Comparison of ENCODE assay signal across 2 cellular contexts in the genomic region with DNA sequence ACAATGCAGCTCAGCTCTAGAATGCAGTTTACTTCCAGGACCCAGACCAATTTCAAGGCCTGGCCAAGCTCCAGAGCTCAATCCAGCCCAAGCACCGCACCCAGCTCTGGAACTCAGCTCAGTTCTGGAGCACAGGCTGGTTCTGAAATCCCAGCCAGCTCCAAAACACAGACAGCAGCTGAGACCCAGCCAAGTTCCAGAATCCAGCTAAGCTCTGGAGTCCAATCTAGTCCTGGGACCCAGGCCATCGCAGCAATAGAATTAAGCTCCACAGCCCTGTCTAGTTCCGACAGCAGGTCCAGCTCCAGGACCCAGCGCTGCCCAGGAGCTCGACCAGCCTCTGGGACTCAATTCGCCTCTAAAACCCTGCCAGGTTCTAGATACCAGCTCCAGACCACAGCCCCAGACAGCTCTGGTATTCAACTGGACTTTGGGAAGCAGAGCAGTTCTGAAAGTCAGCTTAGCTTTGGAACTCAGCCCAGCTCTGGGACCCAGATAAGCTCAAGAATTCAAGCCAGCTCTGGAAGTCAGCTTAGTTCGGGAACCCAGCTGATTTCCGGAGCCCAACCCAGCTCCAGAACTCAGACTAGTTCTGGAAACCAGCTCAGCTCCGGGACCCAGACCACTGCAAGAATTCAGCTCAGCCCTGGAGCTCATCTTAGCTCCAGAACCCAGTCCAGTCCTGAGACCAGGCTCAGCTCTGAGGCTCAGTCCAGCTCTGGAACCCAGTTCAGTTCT.
TF ChIP-seq lines count a peak whose summit lies in the region.

No MANE protein-coding gene starts in this region.

TF ChIP-seq in liver, 16 proteins besides CTCF, POLR2A, EP300 and RAD21:
- TF ChIP-seq SP1 (IDR thresholded peaks at IDR 0.05) = peak; percentile 37
- TF ChIP-seq, protein P1, sequence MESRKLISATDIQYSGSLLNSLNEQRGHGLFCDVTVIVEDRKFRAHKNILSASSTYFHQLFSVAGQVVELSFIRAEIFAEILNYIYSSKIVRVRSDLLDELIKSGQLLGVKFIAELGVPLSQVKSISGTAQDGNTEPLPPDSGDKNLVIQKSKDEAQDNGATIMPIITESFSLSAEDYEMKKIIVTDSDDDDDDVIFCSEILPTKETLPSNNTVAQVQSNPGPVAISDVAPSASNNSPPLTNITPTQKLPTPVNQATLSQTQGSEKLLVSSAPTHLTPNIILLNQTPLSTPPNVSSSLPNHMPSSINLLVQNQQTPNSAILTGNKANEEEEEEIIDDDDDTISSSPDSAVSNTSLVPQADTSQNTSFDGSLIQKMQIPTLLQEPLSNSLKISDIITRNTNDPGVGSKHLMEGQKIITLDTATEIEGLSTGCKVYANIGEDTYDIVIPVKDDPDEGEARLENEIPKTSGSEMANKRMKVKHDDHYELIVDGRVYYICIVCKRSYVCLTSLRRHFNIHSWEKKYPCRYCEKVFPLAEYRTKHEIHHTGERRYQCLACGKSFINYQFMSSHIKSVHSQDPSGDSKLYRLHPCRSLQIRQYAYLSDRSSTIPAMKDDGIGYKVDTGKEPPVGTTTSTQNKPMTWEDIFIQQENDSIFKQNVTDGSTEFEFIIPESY (IDR thresholded peaks at IDR 0.05) = no peak
- no peak for TF ChIP-seq GABPA (IDR thresholded peaks at IDR 0.05 in 1 of 2, conservative IDR thresholded peaks at IDR 0.05 in 1 of 2)
- TF ChIP-seq, protein P2, sequence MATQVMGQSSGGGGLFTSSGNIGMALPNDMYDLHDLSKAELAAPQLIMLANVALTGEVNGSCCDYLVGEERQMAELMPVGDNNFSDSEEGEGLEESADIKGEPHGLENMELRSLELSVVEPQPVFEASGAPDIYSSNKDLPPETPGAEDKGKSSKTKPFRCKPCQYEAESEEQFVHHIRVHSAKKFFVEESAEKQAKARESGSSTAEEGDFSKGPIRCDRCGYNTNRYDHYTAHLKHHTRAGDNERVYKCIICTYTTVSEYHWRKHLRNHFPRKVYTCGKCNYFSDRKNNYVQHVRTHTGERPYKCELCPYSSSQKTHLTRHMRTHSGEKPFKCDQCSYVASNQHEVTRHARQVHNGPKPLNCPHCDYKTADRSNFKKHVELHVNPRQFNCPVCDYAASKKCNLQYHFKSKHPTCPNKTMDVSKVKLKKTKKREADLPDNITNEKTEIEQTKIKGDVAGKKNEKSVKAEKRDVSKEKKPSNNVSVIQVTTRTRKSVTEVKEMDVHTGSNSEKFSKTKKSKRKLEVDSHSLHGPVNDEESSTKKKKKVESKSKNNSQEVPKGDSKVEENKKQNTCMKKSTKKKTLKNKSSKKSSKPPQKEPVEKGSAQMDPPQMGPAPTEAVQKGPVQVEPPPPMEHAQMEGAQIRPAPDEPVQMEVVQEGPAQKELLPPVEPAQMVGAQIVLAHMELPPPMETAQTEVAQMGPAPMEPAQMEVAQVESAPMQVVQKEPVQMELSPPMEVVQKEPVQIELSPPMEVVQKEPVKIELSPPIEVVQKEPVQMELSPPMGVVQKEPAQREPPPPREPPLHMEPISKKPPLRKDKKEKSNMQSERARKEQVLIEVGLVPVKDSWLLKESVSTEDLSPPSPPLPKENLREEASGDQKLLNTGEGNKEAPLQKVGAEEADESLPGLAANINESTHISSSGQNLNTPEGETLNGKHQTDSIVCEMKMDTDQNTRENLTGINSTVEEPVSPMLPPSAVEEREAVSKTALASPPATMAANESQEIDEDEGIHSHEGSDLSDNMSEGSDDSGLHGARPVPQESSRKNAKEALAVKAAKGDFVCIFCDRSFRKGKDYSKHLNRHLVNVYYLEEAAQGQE (IDR thresholded peaks at IDR 0.05) = no peak
- peak; percentile 18 to 35 for TF ChIP-seq HNF4A (conservative IDR thresholded peaks at IDR 0.05)
- no peak for TF ChIP-seq TAF1 (conservative IDR thresholded peaks at IDR 0.05)

TF ChIP-seq in HepG2, 621 proteins besides CTCF, POLR2A, EP300 and RAD21:
- TF ChIP-seq, protein P3, sequence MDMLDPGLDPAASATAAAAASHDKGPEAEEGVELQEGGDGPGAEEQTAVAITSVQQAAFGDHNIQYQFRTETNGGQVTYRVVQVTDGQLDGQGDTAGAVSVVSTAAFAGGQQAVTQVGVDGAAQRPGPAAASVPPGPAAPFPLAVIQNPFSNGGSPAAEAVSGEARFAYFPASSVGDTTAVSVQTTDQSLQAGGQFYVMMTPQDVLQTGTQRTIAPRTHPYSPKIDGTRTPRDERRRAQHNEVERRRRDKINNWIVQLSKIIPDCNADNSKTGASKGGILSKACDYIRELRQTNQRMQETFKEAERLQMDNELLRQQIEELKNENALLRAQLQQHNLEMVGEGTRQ (IDR thresholded peaks at IDR 0.05; ENCODE audit: low read depth, low read length) = no peak
- TF ChIP-seq, protein P3 (CRISPR knock-in tag; IDR thresholded peaks at IDR 0.05; ENCODE audit: borderline replicate concordance) = no peak
- TF ChIP-seq ZFP82 (CRISPR knock-in tag; IDR thresholded peaks at IDR 0.05; ENCODE audit: borderline replicate concordance) (no peak), WIZ (CRISPR knock-in tag; IDR thresholded peaks at IDR 0.05) (no peak), STAG1 (CRISPR knock-in tag; IDR thresholded peaks at IDR 0.05) (no peak), ZNF230 (CRISPR knock-in tag; IDR thresholded peaks at IDR 0.05) (no peak), FOXA1 (IDR thresholded peaks at IDR 0.05) (no peak), FOXA1 (CRISPR knock-in tag; IDR thresholded peaks at IDR 0.05) (no peak), ZNF264 (CRISPR knock-in tag; IDR thresholded peaks at IDR 0.05) (no peak), YY1 (IDR thresholded peaks at IDR 0.05; ENCODE audit: insufficient read depth, insufficient replicate concordance, low read depth, low read length) (no peak), TRIM24 (CRISPR knock-in tag; IDR thresholded peaks at IDR 0.05) (no peak), FOXO1 (CRISPR knock-in tag; IDR thresholded peaks at IDR 0.05) (no peak), NR2F1 (CRISPR knock-in tag; IDR thresholded peaks at IDR 0.05) (no peak), CEBPB (IDR thresholded peaks at IDR 0.05; ENCODE audit: borderline replicate concordance, low read depth, low read length) (no peak), ZFP1 (CRISPR knock-in tag; IDR thresholded peaks at IDR 0.05) (no peak)
- TF ChIP-seq, protein P4, sequence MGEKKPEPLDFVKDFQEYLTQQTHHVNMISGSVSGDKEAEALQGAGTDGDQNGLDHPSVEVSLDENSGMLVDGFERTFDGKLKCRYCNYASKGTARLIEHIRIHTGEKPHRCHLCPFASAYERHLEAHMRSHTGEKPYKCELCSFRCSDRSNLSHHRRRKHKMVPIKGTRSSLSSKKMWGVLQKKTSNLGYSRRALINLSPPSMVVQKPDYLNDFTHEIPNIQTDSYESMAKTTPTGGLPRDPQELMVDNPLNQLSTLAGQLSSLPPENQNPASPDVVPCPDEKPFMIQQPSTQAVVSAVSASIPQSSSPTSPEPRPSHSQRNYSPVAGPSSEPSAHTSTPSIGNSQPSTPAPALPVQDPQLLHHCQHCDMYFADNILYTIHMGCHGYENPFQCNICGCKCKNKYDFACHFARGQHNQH (CRISPR knock-in tag; IDR thresholded peaks at IDR 0.05) = no peak
- TF ChIP-seq, protein P5, sequence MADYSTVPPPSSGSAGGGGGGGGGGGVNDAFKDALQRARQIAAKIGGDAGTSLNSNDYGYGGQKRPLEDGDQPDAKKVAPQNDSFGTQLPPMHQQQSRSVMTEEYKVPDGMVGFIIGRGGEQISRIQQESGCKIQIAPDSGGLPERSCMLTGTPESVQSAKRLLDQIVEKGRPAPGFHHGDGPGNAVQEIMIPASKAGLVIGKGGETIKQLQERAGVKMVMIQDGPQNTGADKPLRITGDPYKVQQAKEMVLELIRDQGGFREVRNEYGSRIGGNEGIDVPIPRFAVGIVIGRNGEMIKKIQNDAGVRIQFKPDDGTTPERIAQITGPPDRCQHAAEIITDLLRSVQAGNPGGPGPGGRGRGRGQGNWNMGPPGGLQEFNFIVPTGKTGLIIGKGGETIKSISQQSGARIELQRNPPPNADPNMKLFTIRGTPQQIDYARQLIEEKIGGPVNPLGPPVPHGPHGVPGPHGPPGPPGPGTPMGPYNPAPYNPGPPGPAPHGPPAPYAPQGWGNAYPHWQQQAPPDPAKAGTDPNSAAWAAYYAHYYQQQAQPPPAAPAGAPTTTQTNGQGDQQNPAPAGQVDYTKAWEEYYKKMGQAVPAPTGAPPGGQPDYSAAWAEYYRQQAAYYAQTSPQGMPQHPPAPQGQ (CRISPR knock-in tag; IDR thresholded peaks at IDR 0.05; ENCODE audit: borderline replicate concordance) = no peak
- TF ChIP-seq, protein P6, sequence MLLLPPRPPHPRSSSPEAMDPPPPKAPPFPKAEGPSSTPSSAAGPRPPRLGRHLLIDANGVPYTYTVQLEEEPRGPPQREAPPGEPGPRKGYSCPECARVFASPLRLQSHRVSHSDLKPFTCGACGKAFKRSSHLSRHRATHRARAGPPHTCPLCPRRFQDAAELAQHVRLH (CRISPR knock-in tag; IDR thresholded peaks at IDR 0.05; ENCODE audit: borderline replicate concordance, low read depth) = no peak
